17 cellular contexts compared by ENCODE assay signal in the genomic region with DNA sequence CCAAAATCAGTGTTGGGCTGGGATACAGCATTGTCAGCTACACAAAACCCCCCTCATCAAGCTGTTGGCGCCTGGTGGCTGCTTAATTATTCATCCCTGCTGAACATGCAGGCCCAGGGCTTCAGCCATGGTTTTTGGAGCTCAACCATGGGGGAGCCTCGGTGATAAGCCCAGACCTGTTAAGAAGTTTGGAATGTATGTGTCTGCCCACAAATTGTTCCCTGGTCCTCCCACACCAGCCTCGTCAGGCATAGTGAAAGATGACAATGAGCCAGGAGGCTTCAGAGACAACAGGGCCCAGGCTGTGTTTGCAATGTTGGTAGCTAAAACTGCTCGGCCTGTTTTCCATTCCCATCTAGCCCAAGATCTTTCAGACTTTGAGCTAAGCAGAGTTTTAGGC. TPM values are rescaled to one million over a fixed set of nuclear protein-coding genes. Genes with fewer than 3 reads are reported as not detected.
DNase-seq lines count a peak whose midpoint lies in the region; ATAC-seq, FAIRE-seq and TF ChIP-seq lines count a peak whose summit lies in the region.
"Had no signal": no experiment of that assay in that cellular context is flagged by ENCODE, and none has a peak within 500 bp of the region (broad histone marks: within the 10 kb centered on the region; RNA-seq: fewer than 3 reads in every experiment).

No MANE protein-coding gene starts in this region.

- H3K36me3 ChIP-seq in SK-N-SH (replicated peaks in 1 of 2; ENCODE audit: control insufficient read depth in 1 of 2, insufficient read depth in 2 of 2, low read length in 1 of 2) (no peaks in the 10 kb centered on the region), brain microvascular endothelial cell (replicated peaks) (no peaks in the 10 kb centered on the region), keratinocyte (ENCODE audit: control insufficient read depth in 2 of 2, extremely low read depth in 1 of 2, insufficient read depth in 2 of 2, low read length in 2 of 2) (no peaks in the 10 kb centered on the region)
- H3K36me3 ChIP-seq: esophagus squamous epithelium, sigmoid colon, thoracic aorta had no signal

- H3K4me2 ChIP-seq in SK-N-SH: no peak overlapping the region
- peak overlapping the region; percentile 35 for H3K4me2 ChIP-seq in keratinocyte (ENCODE audit: control insufficient read depth, extremely low read depth, insufficient read depth, low read depth, low read length)

- H2AFZ ChIP-seq in SK-N-SH (ENCODE audit: low read depth) (no peak overlapping the region), keratinocyte (ENCODE audit: control insufficient read depth, low read length) (peak overlapping the region; percentile 40)

- POLR2A ChIA-PET in SK-N-SH (lab: Yijun Ruan, JAX): no interaction called here

- no peak for TF ChIP-seq EP300 in SK-N-SH (IDR thresholded peaks at IDR 0.05; ENCODE audit: borderline replicate concordance in 1 of 2, low read depth in 1 of 2, low read length in 1 of 2)

- H3K27me3 ChIP-seq in SK-N-SH (ENCODE audit: insufficient read depth) (no peaks in the 10 kb centered on the region), brain microvascular endothelial cell (replicated peaks) (no peaks in the 10 kb centered on the region), keratinocyte (ENCODE audit: control insufficient read depth, extremely low read depth, insufficient read depth, low read length) (no peaks in the 10 kb centered on the region)
- H3K27me3 ChIP-seq: esophagus squamous epithelium, sigmoid colon had no signal

- H3K4me3 ChIP-seq in SK-N-SH (ENCODE audit: low read depth in 2 of 2, low read length in 1 of 2) (no peak overlapping the region), brain microvascular endothelial cell (ENCODE audit: low read depth, low read length) (no peak overlapping the region), keratinocyte (ENCODE audit: control insufficient read depth in 2 of 3, extremely low read depth in 1 of 3, insufficient read depth in 2 of 3, low read depth in 1 of 3, low read length in 3 of 3) (no peak overlapping the region)
- H3K4me3 ChIP-seq: esophagus squamous epithelium, GM12878, sigmoid colon, thoracic aorta had no signal

- no peak overlapping the region for H3K9ac ChIP-seq in SK-N-SH
- peak overlapping the region; percentile 55 for H3K9ac ChIP-seq in keratinocyte (ENCODE audit: control insufficient read depth, extremely low read depth, insufficient read depth, low read length)

- in situ Hi-C loops in brain microvascular endothelial cell (cut with HindIII; ENCODE audit: low pct_ligation_motif_present, low sequenced_read_pairs): no loop called here

- H4K20me1 ChIP-seq in SK-N-SH (ENCODE audit: insufficient read depth) (no peaks in the 10 kb centered on the region), keratinocyte (ENCODE audit: control insufficient read depth, extremely low read depth, insufficient read depth, low read length) (no peaks in the 10 kb centered on the region)

- H3K9me3 ChIP-seq in SK-N-SH: no peaks in the 10 kb centered on the region
- no peaks in the 10 kb centered on the region for H3K9me3 ChIP-seq in keratinocyte (ENCODE audit: control insufficient read depth, low read depth, low read length)
- H3K9me3 ChIP-seq: esophagus squamous epithelium, sigmoid colon, thoracic aorta had no signal

- TF ChIP-seq RAD21 in SK-N-SH (IDR thresholded peaks at IDR 0.05; ENCODE audit: low read length): no peak

- H3K79me2 ChIP-seq in SK-N-SH (ENCODE audit: insufficient read depth): no peaks in the 10 kb centered on the region
- H3K79me2 ChIP-seq in keratinocyte (ENCODE audit: control insufficient read depth, insufficient read depth, low read length): no peaks in the 10 kb centered on the region

- CTCF ChIA-PET in SK-N-SH (lab: Yijun Ruan, JAX): interaction anchor here (0.9 kb wide), 1 partner anchor 9 kb away, joined by 3 read pairs; no protein-coding TSS in a partner anchor

- intact Hi-C loops in Right ventricle myocardium superior (cut with DNase I): no loop called here

- WGBS in SK-N-SH (ENCODE audit: low lambda C conversion rate): 50% methylated on average over 4 of the region's 4 CpGs

- H3K27ac ChIP-seq in SK-N-SH (ENCODE audit: low read depth in 2 of 2, low read length in 1 of 2): no peak overlapping the region
- H3K27ac ChIP-seq in brain microvascular endothelial cell: no peak overlapping the region
- peak overlapping the region; percentile 57 for H3K27ac ChIP-seq in keratinocyte (ENCODE audit: control insufficient read depth, insufficient read depth, low read length)
- H3K27ac ChIP-seq: 22Rv1, esophagus squamous epithelium, sigmoid colon, thoracic aorta had no signal

- DNase-seq in SK-N-SH (no peak), brain microvascular endothelial cell (peak; percentile 56), keratinocyte (ENCODE audit: low read depth, low spot score) (peak; percentile 49), NCI-H187 treated with DMSO at 0.1 percent for 48 hours (lab: John Stamatoyannopoulos, UW) (no peak), Right ventricle myocardium superior (no peak), UCSD-AML1 (lab: John Stamatoyannopoulos, UW; ENCODE audit: unreplicated experiment) (no peak)
- DNase-seq: cerebellar nuclear complex, esophagus squamous epithelium, NCI-H1417, NCI-H69, sigmoid colon had no signal

- H3K9me1 ChIP-seq in keratinocyte (ENCODE audit: control insufficient read depth, extremely low read depth, insufficient read depth, low read length): no peaks in the 10 kb centered on the region

- ATAC-seq in SK-N-SH treated with all-trans-retinoic acid at 6 μM for 48 hours (peak; percentile 41; the same call in 2 of the 3 replicates), Right ventricle myocardium superior (ENCODE audit: poor library complexity) (no peak), GM19467 (IDR thresholded peaks at IDR 0.05; ENCODE audit: unreplicated experiment) (no peak)
- ATAC-seq: GM12878 had no signal

- TF ChIP-seq CTCF in SK-N-SH (IDR thresholded peaks at IDR 0.05): no peak
- TF ChIP-seq CTCF in brain microvascular endothelial cell (IDR thresholded peaks at IDR 0.05; ENCODE audit: low read depth, low read length, missing control alignments): no peak
- no peak for TF ChIP-seq CTCF in keratinocyte (optimal IDR thresholded peaks at IDR 0.05 in 1 of 3, IDR thresholded peaks at IDR 0.05 in 1 of 3, conservative IDR thresholded peaks at IDR 0.05 in 1 of 3; ENCODE audit: extremely low read depth in 1 of 3, insufficient read depth in 2 of 3, low read length in 3 of 3)

- no peaks in the 10 kb centered on the region for H3K9me2 ChIP-seq in SK-N-SH

- dilution Hi-C loops in keratinocyte (cut with MboI; ENCODE audit: extremely low pct_ligation_motif_present, low sequenced_read_pairs): no loop called here

- H3F3A ChIP-seq in SK-N-SH (replicated peaks; ENCODE audit: insufficient read depth): no peaks in the 10 kb centered on the region

- peak; percentile 100 for FAIRE-seq in keratinocyte (lab: Jason Lieb, UNC)
- FAIRE-seq: GM12878 had no signal

- peaks cover 4 to 6% of the 10 kb centered on the region in 2 experiments; a peak in 2 of 4 replicates for H3K4me1 ChIP-seq in SK-N-SH (ENCODE audit: control insufficient read depth in 1 of 2, insufficient read depth in 2 of 2, low read depth in 1 of 2, low read length in 1 of 2)
- H3K4me1 ChIP-seq in keratinocyte (ENCODE audit: control insufficient read depth, extremely low read depth, insufficient read depth, low read length): peaks cover 17% of the 10 kb centered on the region
- H3K4me1 ChIP-seq: sigmoid colon had no signal

TF ChIP-seq in SK-N-SH treated with all-trans-retinoic acid at 6 μM for 48 hours, 23 proteins besides CTCF, POLR2A, EP300 and RAD21 (continues in another document):
- TF ChIP-seq ZC3H10 (CRISPR knock-in tag; IDR thresholded peaks at IDR 0.05): no peak
- no peak for TF ChIP-seq SNAI2 (CRISPR knock-in tag; IDR thresholded peaks at IDR 0.05)
- TF ChIP-seq ZNF8 (CRISPR knock-in tag; IDR thresholded peaks at IDR 0.05): no peak
- TF ChIP-seq PPARA (CRISPR knock-in tag; IDR thresholded peaks at IDR 0.05; ENCODE audit: borderline replicate concordance): no peak
- TF ChIP-seq ESRRG (CRISPR knock-in tag; IDR thresholded peaks at IDR 0.05): no peak

TF ChIP-seq in SK-N-SH, 30 proteins besides CTCF, POLR2A, EP300 and RAD21 (continues in another document):
- TF ChIP-seq SIN3A (IDR thresholded peaks at IDR 0.05; ENCODE audit: borderline replicate concordance, low read depth, low read length) (no peak), NFIC (IDR thresholded peaks at IDR 0.05; ENCODE audit: borderline replicate concordance) (no peak), GABPA (IDR thresholded peaks at IDR 0.05; ENCODE audit: low read depth) (no peak), POLR2AphosphoS5 (IDR thresholded peaks at IDR 0.05; ENCODE audit: low read depth, low read length) (no peak), FOXJ3 (CRISPR knock-in tag; IDR thresholded peaks at IDR 0.05) (no peak), MEF2A (IDR thresholded peaks at IDR 0.05; ENCODE audit: borderline replicate concordance, low read depth) (no peak), FOXM1 (IDR thresholded peaks at IDR 0.05; ENCODE audit: low read depth) (no peak), CHD2 (IDR thresholded peaks at IDR 0.05; ENCODE audit: low read length, partially characterized antibody) (no peak), TAF1 (IDR thresholded peaks at IDR 0.05; ENCODE audit: borderline replicate concordance, low read depth, low read length) (no peak)

RNA-seq across cellular contexts. Expression of a gene that starts 34.8 kb away (rescaled TPM):
- 6.8 and 9.1 TPM in 2 replicates for polyA plus RNA-seq in SK-N-SH (2012; rRNA removed)
- polyA plus RNA-seq in SK-N-SH (2012; cell fraction: cytosol; rRNA removed): 6.5 and 8.5 TPM in 2 replicates
- 11.2 and 11.3 TPM in 2 replicates for polyA plus RNA-seq in SK-N-SH (2012; cell fraction: nucleus; rRNA removed)
- 19.9 to 50.7 TPM (median 23.7 TPM) in 3 replicates for polyA plus RNA-seq in keratinocyte
- 14.5 TPM for polyA plus RNA-seq in keratinocyte (2011; ENCODE audit: low read depth)
- 27.2 and 34.1 TPM in 2 replicates for polyA plus RNA-seq in keratinocyte (2011; cell fraction: cytosol; rRNA removed)
- 64.2 and 79.1 TPM in 2 replicates for polyA plus RNA-seq in keratinocyte (2011; cell fraction: nucleus; rRNA removed)
- polyA plus RNA-seq in keratinocyte (2012; ENCODE audit: low replicate concordance): 37.4 and 48.9 TPM in 2 replicates
- 23.1 to 84.4 TPM (median 23.5 TPM) in 3 replicates for polyA minus RNA-seq in keratinocyte
- 21.5 TPM for polyA minus RNA-seq in keratinocyte (2011; cell fraction: cytosol; rRNA and poly(A)+ RNA removed)
- 35.0 and 48.7 TPM in 2 replicates for polyA minus RNA-seq in keratinocyte (2011; cell fraction: nucleus; rRNA and poly(A)+ RNA removed)
- total RNA-seq in Right ventricle myocardium superior: 19.5 TPM
- total RNA-seq: activated T-helper 2 cell treated with anti-CD3 and anti-CD28 coated beads, Interferon-gamma antibody, Interleukin-2, Interleukin-4, amounts not matched to agents 10 μg/mL and 5 μg/mL and 100 μg/mL, durations not matched to agents 14 hours and 24 hours and 36 hours had no signal

Comparison
In these comparisons a context has a peak if more than half of its experiments do, and no peak if none do; other contexts are left out.
1. DNase-seq: peak in brain microvascular endothelial cell (single experiment) and keratinocyte (single experiment); none in SK-N-SH (single experiment), NCI-H187 treated with DMSO at 0.1 percent for 48 hours (single experiment), Right ventricle myocardium superior (single experiment) and UCSD-AML1 (single experiment).